In genomic region chr2:180161415-180161814, GRCh38 we compare ENCODE assay signal across 1 cellular context.
TF ChIP-seq lines count a peak whose summit lies in the region.

No MANE protein-coding gene starts in this region.

TF ChIP-seq in SK-N-SH treated with all-trans-retinoic acid at 6 μM for 48 hours, 23 proteins besides CTCF, POLR2A, EP300 and RAD21 (continued from another document):
- TF ChIP-seq RARB (CRISPR knock-in tag; IDR thresholded peaks at IDR 0.05) (no peak), SNAI2 (CRISPR knock-in tag; IDR thresholded peaks at IDR 0.05) (no peak), TCF4 (CRISPR knock-in tag; IDR thresholded peaks at IDR 0.05; ENCODE audit: borderline replicate concordance) (no peak), ZNF8 (CRISPR knock-in tag; IDR thresholded peaks at IDR 0.05) (no peak)
- TF ChIP-seq, protein P1, sequence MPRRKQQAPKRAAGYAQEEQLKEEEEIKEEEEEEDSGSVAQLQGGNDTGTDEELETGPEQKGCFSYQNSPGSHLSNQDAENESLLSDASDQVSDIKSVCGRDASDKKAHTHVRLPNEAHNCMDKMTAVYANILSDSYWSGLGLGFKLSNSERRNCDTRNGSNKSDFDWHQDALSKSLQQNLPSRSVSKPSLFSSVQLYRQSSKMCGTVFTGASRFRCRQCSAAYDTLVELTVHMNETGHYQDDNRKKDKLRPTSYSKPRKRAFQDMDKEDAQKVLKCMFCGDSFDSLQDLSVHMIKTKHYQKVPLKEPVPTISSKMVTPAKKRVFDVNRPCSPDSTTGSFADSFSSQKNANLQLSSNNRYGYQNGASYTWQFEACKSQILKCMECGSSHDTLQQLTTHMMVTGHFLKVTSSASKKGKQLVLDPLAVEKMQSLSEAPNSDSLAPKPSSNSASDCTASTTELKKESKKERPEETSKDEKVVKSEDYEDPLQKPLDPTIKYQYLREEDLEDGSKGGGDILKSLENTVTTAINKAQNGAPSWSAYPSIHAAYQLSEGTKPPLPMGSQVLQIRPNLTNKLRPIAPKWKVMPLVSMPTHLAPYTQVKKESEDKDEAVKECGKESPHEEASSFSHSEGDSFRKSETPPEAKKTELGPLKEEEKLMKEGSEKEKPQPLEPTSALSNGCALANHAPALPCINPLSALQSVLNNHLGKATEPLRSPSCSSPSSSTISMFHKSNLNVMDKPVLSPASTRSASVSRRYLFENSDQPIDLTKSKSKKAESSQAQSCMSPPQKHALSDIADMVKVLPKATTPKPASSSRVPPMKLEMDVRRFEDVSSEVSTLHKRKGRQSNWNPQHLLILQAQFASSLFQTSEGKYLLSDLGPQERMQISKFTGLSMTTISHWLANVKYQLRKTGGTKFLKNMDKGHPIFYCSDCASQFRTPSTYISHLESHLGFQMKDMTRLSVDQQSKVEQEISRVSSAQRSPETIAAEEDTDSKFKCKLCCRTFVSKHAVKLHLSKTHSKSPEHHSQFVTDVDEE (CRISPR knock-in tag; IDR thresholded peaks at IDR 0.05), result no peak
